Comparison of ENCODE assay signal across 9 cellular contexts in the genomic region with DNA sequence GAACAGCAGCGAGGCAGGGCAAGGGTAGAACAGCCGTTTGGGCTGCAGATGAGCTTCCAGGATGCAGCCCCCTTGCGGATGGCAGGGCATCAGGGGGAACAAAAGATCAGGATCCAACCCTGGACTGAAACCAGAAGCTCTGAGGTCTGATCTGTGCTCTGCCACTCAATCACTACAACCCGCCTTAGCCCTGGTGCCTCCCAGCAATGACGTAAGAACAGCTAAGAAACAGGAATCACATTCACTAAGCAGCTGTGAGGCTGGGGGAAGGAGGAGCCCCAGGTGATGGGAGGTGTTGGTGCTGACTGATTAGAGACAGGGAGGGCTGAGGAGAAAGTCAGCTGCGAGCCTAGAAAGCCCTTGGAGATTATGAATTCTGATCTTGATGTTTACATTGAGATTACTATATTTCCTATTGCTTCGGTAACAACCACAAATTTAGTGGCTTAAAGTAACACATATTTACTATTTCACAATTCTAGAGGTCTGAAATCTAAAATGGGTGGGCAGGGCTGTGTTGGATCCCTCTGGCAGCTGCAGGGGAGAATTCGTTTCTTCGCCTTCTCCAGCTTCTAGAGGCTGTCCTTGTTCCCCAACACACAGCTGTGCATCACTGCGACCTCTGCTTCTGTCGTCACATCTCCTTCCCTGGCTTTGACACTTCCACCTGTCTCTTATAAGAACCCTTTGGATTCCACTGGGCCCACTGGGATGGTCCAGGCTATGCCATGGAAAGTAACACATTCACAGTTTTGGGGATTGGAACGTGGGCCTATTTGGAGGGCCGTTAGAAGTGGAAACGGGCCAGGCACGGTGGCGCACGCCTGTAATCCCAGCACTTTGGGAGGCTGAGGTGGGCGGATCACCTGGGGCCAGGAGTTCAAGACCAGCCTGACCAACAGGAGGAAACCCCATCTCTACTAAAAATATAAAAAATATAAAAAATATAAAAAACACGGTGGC. TPM values are rescaled to one million over a fixed set of nuclear protein-coding genes. Genes with fewer than 3 reads are reported as not detected.
A peak's percentile ranks its signal among the peaks of the same experiment; 100 is the strongest.
DNase-seq lines count a peak whose midpoint lies in the region; ATAC-seq, FAIRE-seq and TF ChIP-seq lines count a peak whose summit lies in the region.
"Had no signal": no experiment of that assay in that cellular context is flagged by ENCODE, and none has a peak within 500 bp of the region (broad histone marks: within the 10 kb centered on the region; RNA-seq: fewer than 3 reads in every experiment).

No MANE protein-coding gene starts in this region.

- peaks cover 7 to 28% (median 7%) of the 10 kb centered on the region in 3 donors for H3K27me3 Mint-ChIP-seq in immature natural killer cell (ENCODE audit: low read depth in 3 of 3)

- H3K23ac ChIP-seq in IMR-90 (ENCODE audit: low read depth, low read length) (no peak overlapping the region), H1 (ENCODE audit: insufficient read length) (no peak overlapping the region)

- peak; percentile 58 for DNase-seq in IMR-90
- DNase-seq in NCI-H510A treated with DMSO at 0.1 percent for 48 hours (lab: John Stamatoyannopoulos, UW), result peak; percentile 80
- no peak for DNase-seq in H1 (ENCODE audit: low read depth in 1 of 2, low spot score in 2 of 2)
- peak; percentile 60 for DNase-seq in posterior vena cava (ENCODE audit: low spot score)
- no peak for DNase-seq in immature natural killer cell
- DNase-seq: activated CD8-positive, alpha-beta memory T cell treated with anti-CD3 and anti-CD28 coated beads, Interleukin-2, amount 50 U/mL, for 4 hours; NCI-H1105 treated with DMSO at 0.1 percent for 48 hours had no signal

- H3K4me1 ChIP-seq in IMR-90 (ENCODE audit: control insufficient read depth, insufficient read depth, low read length) (peaks cover 11% of the 10 kb centered on the region), H1 (replicated peaks in 1 of 4; ENCODE audit: control insufficient read depth in 3 of 4, insufficient read depth in 4 of 4, low read length in 3 of 4) (peaks cover 7 to 22% (median 13%) of the 10 kb centered on the region in 4 experiments)

- peak; percentile 50 for ATAC-seq in IMR-90 (ENCODE audit: low read depth)
- no peak for ATAC-seq in GM19452 (IDR thresholded peaks at IDR 0.05; ENCODE audit: unreplicated experiment)
- no peak for ATAC-seq in GM21576 (IDR thresholded peaks at IDR 0.05; ENCODE audit: unreplicated experiment)

- CTCF ChIA-PET in IMR-90 (lab: Yijun Ruan, JAX) (interaction anchor here (0.7 to 1.1 kb wide), 3 partner anchors 79 to 206 kb away, joined by 3 read pairs; no protein-coding TSS in a partner anchor), H1 (lab: Charles Lee; ENCODE audit: partially characterized antibody) (interaction anchor here (0.6 to 26.9 kb wide), 31 partner anchors 8 to 206 kb away, joined by 3 to 433 read pairs (median 7); no protein-coding TSS in a partner anchor)

- dilution Hi-C loops in IMR-90 (cut with HindIII; ENCODE audit: low sequenced_read_pairs, unreplicated experiment), result no loop called here

- H3K27me3 ChIP-seq in IMR-90 (ENCODE audit: control insufficient read depth, insufficient read depth, low read length) (peaks cover 1% of the 10 kb centered on the region; the same call in 1 of the 2 replicates), H1 (replicated peaks in 1 of 4; ENCODE audit: control insufficient read depth in 3 of 4, extremely low read depth in 1 of 4, insufficient read depth in 3 of 4, low read length in 3 of 4) (peaks cover 0 to 10% (median 6%) of the 10 kb centered on the region in 4 experiments; a peak in 4 of 7 replicates)

- no peak overlapping the region for H2BK5ac ChIP-seq in IMR-90 (ENCODE audit: low read depth, low read length, poor library complexity, severe bottlenecking)
- no peak overlapping the region for H2BK5ac ChIP-seq in H1 (ENCODE audit: low read depth, low read length)

- H3K36me3 ChIP-seq in IMR-90 (ENCODE audit: control insufficient read depth, insufficient read depth, low read length) (no peaks in the 10 kb centered on the region), H1 (ENCODE audit: control insufficient read depth in 2 of 4, insufficient read depth in 4 of 4, low read length in 3 of 4) (no peaks in the 10 kb centered on the region)

- H2AK9ac ChIP-seq in IMR-90 (replicated peaks; ENCODE audit: low read depth, low read length, poor library complexity), result peak overlapping the region; percentile 62

- H4K8ac ChIP-seq in IMR-90 (ENCODE audit: low read depth in 2 of 2, low read length in 2 of 2) (peak overlapping the region in 1 of 2 experiments; percentile 13; a peak in 1 of 4 replicates), H1 (ENCODE audit: extremely low read depth, insufficient read depth, low read length) (no peak overlapping the region; the same call in 1 of the 2 replicates)

- no peak overlapping the region for H3K4me2 ChIP-seq in IMR-90 (ENCODE audit: low read depth, low read length)
- no peak overlapping the region for H3K4me2 ChIP-seq in H1 (ENCODE audit: insufficient read depth in 1 of 2, low read depth in 2 of 2, low read length in 2 of 2)

- H3K9me3 Mint-ChIP-seq in immature natural killer cell, result no peaks in the 10 kb centered on the region

- H2AK5ac ChIP-seq in IMR-90 (ENCODE audit: low read depth, low read length) (peak overlapping the region; percentile 93), H1 (ENCODE audit: low read depth, low read length) (no peak overlapping the region)

- no peak for TF ChIP-seq EP300 in H1 (IDR thresholded peaks at IDR 0.05; ENCODE audit: borderline replicate concordance in 1 of 2, low read depth in 2 of 2, low read length in 2 of 2)

- H2BK15ac ChIP-seq in IMR-90 (ENCODE audit: low read depth, low read length), result peak overlapping the region; percentile 15; the same call in 1 of the 3 replicates
- no peak overlapping the region for H2BK15ac ChIP-seq in H1 (ENCODE audit: low read length)

- TF ChIP-seq RAD21 in IMR-90 (IDR thresholded peaks at IDR 0.05; ENCODE audit: low read length), result no peak
- peak; percentile 1 to 29; a peak in 1 of 4 replicates for TF ChIP-seq RAD21 in H1 (IDR thresholded peaks at IDR 0.05 in 1 of 2, conservative IDR thresholded peaks at IDR 0.05 in 1 of 2; ENCODE audit: low read depth in 2 of 2, low read length in 2 of 2)

- H3K9me3 ChIP-seq in IMR-90 (ENCODE audit: control insufficient read depth, insufficient read depth, low read length), result no peaks in the 10 kb centered on the region
- H3K9me3 ChIP-seq in H1 (ENCODE audit: insufficient read depth in 2 of 2, low read depth in 1 of 2, low read length in 1 of 2), result no peaks in the 10 kb centered on the region; a peak in 1 of 4 replicates

- no peak overlapping the region for H2BK20ac ChIP-seq in IMR-90 (ENCODE audit: low read depth, low read length)
- no peak overlapping the region for H2BK20ac ChIP-seq in H1 (ENCODE audit: low read length)

- 77% methylated on average over 4 of the region's 19 CpGs; no CpG with 5 or more reads in 1 of the 2 experiments for WGBS in IMR-90 (ENCODE audit: extremely low coverage in 2 of 2, insufficient read length in 1 of 2), 2 experiments
- WGBS in H1 (ENCODE audit: extremely low coverage in 1 of 2, insufficient coverage in 1 of 2, insufficient read length in 1 of 2, insufficient replicate concordance in 2 of 2, low coverage in 1 of 2, low lambda C conversion rate in 2 of 2, missing lambda C conversion rate in 1 of 2), 2 experiments, result 83% methylated on average over 19 of the region's 19 CpGs; no CpG with 5 or more reads in 1 of the 2 experiments

- POLR2A ChIA-PET in IMR-90 (lab: Charles Lee; ENCODE audit: unreplicated experiment) (no interaction called here), H1 (lab: Charles Lee; ENCODE audit: partially characterized antibody) (interaction anchor here (0.6 to 1.7 kb wide), 8 partner anchors 12 to 136 kb away, joined by 3 to 6 read pairs (median 4); no protein-coding TSS in a partner anchor)

- H3K79me1 ChIP-seq in IMR-90 (ENCODE audit: low read depth in 1 of 2, low read length in 2 of 2) (no peaks in the 10 kb centered on the region), H1 (ENCODE audit: low read depth, low read length) (no peaks in the 10 kb centered on the region)

- H3K56ac ChIP-seq in IMR-90 (ENCODE audit: extremely low read depth, insufficient read depth, low read length) (no peak overlapping the region), H1 (replicated peaks; ENCODE audit: insufficient read length, low read depth, low read length) (no peak overlapping the region)

- H4K20me1 ChIP-seq in IMR-90 (ENCODE audit: insufficient read depth, low read length) (no peaks in the 10 kb centered on the region), H1 (replicated peaks in 1 of 2; ENCODE audit: control insufficient read depth in 1 of 2, insufficient read depth in 2 of 2, low read length in 2 of 2) (no peaks in the 10 kb centered on the region)

- H3K79me2 ChIP-seq in H1 (ENCODE audit: control insufficient read depth in 1 of 2, insufficient read depth in 2 of 2, low read length in 2 of 2), result no peaks in the 10 kb centered on the region

- intact Hi-C loops in IMR-90 (cut with micrococcal nuclease), result no loop called here
- intact Hi-C loops in posterior vena cava (cut with DNase I), result loop anchor here in 1 of 2 donors (2.0 kb wide), 1 partner anchor 87 kb away; no protein-coding TSS in a partner anchor

- H2BK120ac ChIP-seq in IMR-90 (ENCODE audit: low read depth, low read length) (peak overlapping the region; percentile 49; the same call in 1 of the 2 replicates), H1 (replicated peaks; ENCODE audit: low read depth, low read length) (no peak overlapping the region)

- H3K23me2 ChIP-seq in H1 (ENCODE audit: low read depth, low read length), result no peaks in the 10 kb centered on the region

- H4K91ac ChIP-seq in IMR-90 (ENCODE audit: insufficient read depth, low read depth, low read length), result peak overlapping the region; percentile 28; the same call in 1 of the 2 replicates
- H4K91ac ChIP-seq in H1 (replicated peaks; ENCODE audit: insufficient read length, low read length), result no peak overlapping the region

- H3K9ac ChIP-seq in IMR-90 (ENCODE audit: low read depth, low read length) (no peak overlapping the region), H1 (replicated peaks in 1 of 4; ENCODE audit: extremely low read depth in 1 of 4, low read depth in 3 of 4, low read length in 3 of 4) (no peak overlapping the region)

- TF ChIP-seq CTCF in IMR-90 (conservative IDR thresholded peaks at IDR 0.05; ENCODE audit: low read depth, low read length) (no peak), H1 (IDR thresholded peaks at IDR 0.05; ENCODE audit: control extremely low read depth in 1 of 3, insufficient read depth in 1 of 3, low read depth in 1 of 3, low read length in 3 of 3) (peak; percentile 10 to 25 (median 25))

- H3K9me1 ChIP-seq in IMR-90 (ENCODE audit: insufficient read depth, low read length), result 0 out of 2 replicates have a peak, but pooled peaks cover 3% of the 10 kb centered on the region

- no peaks in the 10 kb centered on the region for H3K36me3 Mint-ChIP-seq in immature natural killer cell

- no TSS peak for BruUV-seq in IMR-90 (replicated peaks; lab: Mats Ljungman, UMichigan)

- H3K18ac ChIP-seq in IMR-90 (ENCODE audit: low read depth, low read length) (no peak overlapping the region), H1 (ENCODE audit: extremely low read depth, low read length) (no peak overlapping the region)

- H3K4ac ChIP-seq in IMR-90 (ENCODE audit: low read depth, low read length), result peak overlapping the region; percentile 53
- H3K4ac ChIP-seq in H1 (replicated peaks; ENCODE audit: insufficient read length, low read depth, low read length), result no peak overlapping the region

- H3K14ac ChIP-seq in IMR-90 (replicated peaks; ENCODE audit: low read depth, low read length) (peak overlapping the region; percentile 46; the same call in 1 of the 2 replicates), H1 (ENCODE audit: insufficient read length) (no peak overlapping the region)

- no peak for FAIRE-seq in H1 (lab: Jason Lieb, UNC)

- TF ChIP-seq POLR2A in IMR-90 (IDR thresholded peaks at IDR 0.05; ENCODE audit: low read depth, low read length), result no peak
- no peak for TF ChIP-seq POLR2A in H1 (IDR thresholded peaks at IDR 0.05; ENCODE audit: control extremely low read depth in 1 of 2, low read depth in 2 of 2, low read length in 2 of 2)

- H3K27ac ChIP-seq in IMR-90 (ENCODE audit: insufficient read depth, low read length) (0 out of 2 replicates have a peak overlapping the region, but pooled peaks have one; percentile 4), H1 (ENCODE audit: low read depth, low read length) (no peak overlapping the region)

- H4K5ac ChIP-seq in IMR-90 (ENCODE audit: low read depth, low read length), result no peak overlapping the region
- no peak overlapping the region for H4K5ac ChIP-seq in H1 (ENCODE audit: insufficient read length, low read depth, low read length)

- in situ Hi-C loops in IMR-90 (cut with MboI; ENCODE audit: low sequenced_read_pairs), result loop anchor here (25.0 kb wide), 1 partner anchor 268 kb away; a partner anchor contains a TSS

- H3K4me3 Mint-ChIP-seq in immature natural killer cell, result no peak overlapping the region

- H3K4me1 Mint-ChIP-seq in immature natural killer cell, result peaks cover 5 to 9% of the 10 kb centered on the region in 2 donors

- H2AFZ ChIP-seq in IMR-90 (replicated peaks; ENCODE audit: low read length, poor library complexity), result peak overlapping the region; percentile 79
- 0 out of 2 replicates have a peak overlapping the region, but pooled peaks have one; percentile 55 for H2AFZ ChIP-seq in H1 (ENCODE audit: low read length)

- H2BK12ac ChIP-seq in H1 (ENCODE audit: low read depth, low read length), result no peak overlapping the region; the same call in 1 of the 2 replicates

- H3K27ac Mint-ChIP-seq in immature natural killer cell, result no peak overlapping the region

- H3K4me3 ChIP-seq in IMR-90 (ENCODE audit: insufficient read depth, low read depth, low read length) (no peak overlapping the region), H1 (ENCODE audit: extremely low read depth in 1 of 4, insufficient read depth in 2 of 4, low read depth in 3 of 4, low read length in 4 of 4) (no peak overlapping the region)

RNA-seq across cellular contexts. Expression of a gene that starts 6.1 kb away (rescaled TPM):
- 48.8 and 70.0 TPM in 2 replicates for total RNA-seq in IMR-90 (2012; rRNA removed)
- polyA plus RNA-seq in IMR-90 (2012; rRNA removed), result 69.1 and 70.9 TPM in 2 replicates
- polyA plus RNA-seq in IMR-90 (2012; cell fraction: cytosol; rRNA removed), result 50.1 and 55.3 TPM in 2 replicates
- 19.2 and 35.5 TPM in 2 replicates for polyA plus RNA-seq in IMR-90 (2012; cell fraction: nucleus; rRNA removed; ENCODE audit: low replicate concordance)
- total RNA-seq in H1 (2021; fragmentation: NEBNext Ultra II Directional; extraction: Animal tissue kit (Norgen Biotek cat#: 25700)), result 164 and 168 TPM in 2 replicates
- 173 and 319 TPM in 2 replicates for polyA plus RNA-seq in H1 (2011; rRNA removed)
- 270 TPM for polyA plus RNA-seq in H1 (2011; cell fraction: cytosol; rRNA removed)
- polyA plus RNA-seq in H1 (2011; cell fraction: nucleus; rRNA removed), result 124 TPM
- 202 to 227 TPM (median 219 TPM) in 4 replicates for polyA plus RNA-seq in H1 (2012, experiment 1 of 2)
- 250 TPM for polyA plus RNA-seq in H1 (2012, experiment 2 of 2)
- 461 TPM for polyA plus RNA-seq in H1 (2013, experiment 1 of 2)
- polyA plus RNA-seq in H1 (2013, experiment 2 of 2), result 438 TPM
- polyA minus RNA-seq in H1 (2011; rRNA and poly(A)+ RNA removed), result 187 and 223 TPM in 2 replicates
- polyA minus RNA-seq in H1 (2011; cell fraction: cytosol; rRNA and poly(A)+ RNA removed), result 121 TPM
- 81.6 TPM for polyA minus RNA-seq in H1 (2011; cell fraction: nucleus; rRNA and poly(A)+ RNA removed)
- 100 to 1,000 TPM; 248 to 281 TPM for total RNA-seq in posterior vena cava
- polyA plus RNA-seq in immature natural killer cell, result 1 to 10 TPM; 2.1 to 9.8 (median 5.1) TPM

Comparison
In these comparisons a context has a peak if more than half of its experiments do, and no peak if none do; other contexts are left out.
1. DNase-seq: peak in IMR-90 (single experiment), NCI-H510A treated with DMSO at 0.1 percent for 48 hours (single experiment) and posterior vena cava (single experiment); none in H1 (0 of 2) and immature natural killer cell (0 of 3).